8 cellular contexts compared by ENCODE assay signal in the genomic region with DNA sequence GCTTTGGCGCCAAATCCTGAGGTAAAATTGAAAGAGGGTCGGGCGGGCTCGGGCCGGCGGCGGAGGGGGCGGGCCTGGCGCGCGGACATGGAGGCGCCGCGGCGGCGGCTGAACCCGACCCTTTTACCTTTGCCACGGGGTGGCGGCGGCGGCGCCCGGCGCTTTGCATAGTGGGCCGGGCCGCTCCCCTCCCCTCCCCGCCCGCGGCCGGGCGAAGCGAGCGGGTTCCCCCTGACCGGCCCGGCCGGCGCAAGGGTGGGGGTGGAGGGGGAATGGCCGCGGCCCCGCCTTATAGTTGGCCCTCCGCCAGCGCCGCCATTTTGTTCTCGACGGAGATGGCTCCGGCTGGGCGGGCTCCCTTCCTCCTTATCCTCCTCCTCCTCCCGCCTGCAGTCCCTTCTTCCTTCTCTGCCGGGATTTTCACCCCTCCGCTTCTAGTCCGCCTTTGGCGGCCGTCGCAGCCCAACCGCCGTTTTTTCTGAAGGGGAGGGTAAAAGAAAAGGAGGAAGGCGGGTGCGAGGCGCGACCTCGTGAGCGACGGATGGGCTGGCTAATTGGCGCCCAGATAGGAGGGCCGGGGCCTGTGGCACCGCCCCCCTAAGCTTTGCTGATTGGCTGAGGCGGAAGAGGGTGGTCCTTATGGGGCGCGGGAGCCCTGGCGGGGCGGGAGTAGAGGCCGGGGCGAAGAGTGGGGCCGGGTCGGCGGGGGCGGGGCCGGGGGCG. TPM values are rescaled to one million over a fixed set of nuclear protein-coding genes. Genes with fewer than 3 reads are reported as not detected.
DNase-seq lines count a peak whose midpoint lies in the region; ATAC-seq, FAIRE-seq and TF ChIP-seq lines count a peak whose summit lies in the region.

No MANE protein-coding gene starts in this region.

- no peak overlapping the region for H3K23ac ChIP-seq in trophoblast cell (ENCODE audit: low read length)

- H2AK5ac ChIP-seq in trophoblast cell (ENCODE audit: low read length): peak overlapping the region; percentile 56

- no peak for TF ChIP-seq EP300 in transverse colon (IDR thresholded peaks at IDR 0.05; ENCODE audit: low read depth)

- H3K36me3 ChIP-seq in trophoblast cell (ENCODE audit: control insufficient read depth in 1 of 2, insufficient read depth in 2 of 2, low read length in 2 of 2): peaks cover 8 to 16% of the 10 kb centered on the region in 2 experiments
- H3K36me3 ChIP-seq in transverse colon: peaks cover 0 to 16% (median 5%) of the 10 kb centered on the region in 4 donors

- H3K14ac ChIP-seq in trophoblast cell (ENCODE audit: low read length): peak overlapping the region; percentile 96

- no peaks in the 10 kb centered on the region for H3K27me3 ChIP-seq in trophoblast cell (ENCODE audit: insufficient read depth, low read length)
- no peaks in the 10 kb centered on the region for H3K27me3 ChIP-seq in transverse colon

- peak; percentile 95 for DNase-seq in GM12892 (ENCODE audit: insufficient read length)
- peak; percentile 86 for DNase-seq in NCI-H1436 (lab: John Stamatoyannopoulos, UW)
- DNase-seq in SW480 (ENCODE audit: low spot score): peak; percentile 94
- peak; percentile 99 for DNase-seq in cardiac septum (ENCODE audit: low spot score)
- peak; percentile 92 to 97 for DNase-seq in trophoblast cell
- peak; percentile 98 for DNase-seq in transverse colon

- ATAC-seq in HG02840 (IDR thresholded peaks at IDR 0.05; ENCODE audit: low FRiP score, unreplicated experiment): peak; percentile 87

- TF ChIP-seq POLR2A in GM12892 (IDR thresholded peaks at IDR 0.05; ENCODE audit: low read depth, low read length) (peak; percentile 57; the same call in 1 of the 2 replicates), transverse colon (IDR thresholded peaks at IDR 0.05) (peak; percentile 45)

- H3K9me3 ChIP-seq in trophoblast cell (ENCODE audit: insufficient read depth, low read depth, low read length) (no peaks in the 10 kb centered on the region), transverse colon (no peaks in the 10 kb centered on the region)

- peak overlapping the region; percentile 80 for H3K4me3 ChIP-seq in trophoblast cell (ENCODE audit: low read depth, low read length)
- H3K4me3 ChIP-seq in transverse colon: peak overlapping the region; percentile 81 to 97 (median 89)

- H3K79me2 ChIP-seq in trophoblast cell (ENCODE audit: control insufficient read depth, insufficient read depth, low read length, poor library complexity): peaks cover 13% of the 10 kb centered on the region

- peak overlapping the region; percentile 98 for H3K9ac ChIP-seq in trophoblast cell (ENCODE audit: low read length)

- H4K91ac ChIP-seq in trophoblast cell (ENCODE audit: low read depth, low read length): peak overlapping the region; percentile 97

- H2BK120ac ChIP-seq in trophoblast cell (ENCODE audit: insufficient read depth, low read length, poor library complexity): peak overlapping the region; percentile 92

- FAIRE-seq in GM12892 (lab: Jason Lieb, UNC): peak; percentile 95

- H3K4ac ChIP-seq in trophoblast cell (ENCODE audit: low read depth, low read length): peak overlapping the region; percentile 80

- TF ChIP-seq CTCF in transverse colon (IDR thresholded peaks at IDR 0.05): no peak

- H3K4me1 ChIP-seq in trophoblast cell (ENCODE audit: control insufficient read depth in 1 of 2, insufficient read depth in 2 of 2, low read length in 2 of 2) (peaks cover 0 to 6% of the 10 kb centered on the region in 2 experiments), transverse colon (peaks cover 19 to 67% (median 31%) of the 10 kb centered on the region in 4 donors)

- H3K4me2 ChIP-seq in trophoblast cell (ENCODE audit: low read length): peak overlapping the region; percentile 93

- peak overlapping the region; percentile 89 for H3K27ac ChIP-seq in adipose tissue (ENCODE audit: low read depth, low read length)
- H3K27ac ChIP-seq in trophoblast cell (ENCODE audit: low read depth, low read length): peak overlapping the region; percentile 99
- H3K27ac ChIP-seq in transverse colon: peak overlapping the region; percentile 99 to 100 (median 99)

- 1% methylated on average over 40 to 79 of the region's 79 CpGs for WGBS in adipose tissue, 3 donors
- no CpG with 5 or more reads among the region's 79 CpGs for WGBS in trophoblast cell (ENCODE audit: extremely low coverage, insufficient coverage, insufficient read length)
- WGBS in transverse colon (ENCODE audit: low coverage in 1 of 2), 2 donors: 0% methylated on average over 69 of the region's 79 CpGs; no CpG with 5 or more reads in 1 of the 2 donors

- peak overlapping the region; percentile 99 for H2BK5ac ChIP-seq in trophoblast cell (ENCODE audit: low read depth, low read length, poor library complexity)

- H2BK12ac ChIP-seq in trophoblast cell (ENCODE audit: low read length): no peak overlapping the region

- peak overlapping the region; percentile 87 for H4K8ac ChIP-seq in trophoblast cell (ENCODE audit: low read depth, low read length)

- peaks cover 11% of the 10 kb centered on the region for H3K79me1 ChIP-seq in trophoblast cell (ENCODE audit: low read length)

- peak overlapping the region; percentile 37 for H2AFZ ChIP-seq in trophoblast cell (ENCODE audit: insufficient read depth, low read length, poor library complexity)

- intact Hi-C loops in cardiac septum (cut with DNase I): loop anchor here (2.0 to 5.0 kb wide), 2 partner anchors 44 to 117 kb away; partner anchors contain the start of gene MRPS25
- intact Hi-C loops in transverse colon (cut with DNase I; ENCODE audit: low total_unique reads): loop anchor here (10.0 kb wide), 1 partner anchor 117 kb away; the partner anchor contains the start of gene MRPS25

- in situ Hi-C loops in transverse colon (cut with MboI; ENCODE audit: low pct_ligation_motif_present in 1 of 4, low pct_unique_long_range_greater_than_20kb in 1 of 4, low sequenced_read_pairs in 3 of 4): no loop called here

- H4K12ac ChIP-seq in trophoblast cell (ENCODE audit: low read depth, low read length): peak overlapping the region; percentile 99

- H3K18ac ChIP-seq in trophoblast cell (ENCODE audit: low read length): peak overlapping the region; percentile 89

RNA-seq across cellular contexts. Expression of gene NR2C2, which starts 0.7 kb away (rescaled TPM):
- 16.0 TPM for polyA plus RNA-seq in GM12892 (2012; ENCODE audit: missing spikeins)
- 1 to 10 TPM; 4.8 to 7.9 (median 7.3) TPM for polyA plus RNA-seq in adipose tissue
- total RNA-seq in cardiac septum (32.7 TPM), transverse colon (10 to 100 TPM; 32.2 to 60.6 (median 47.8) TPM)
- 21.7 and 24.2 TPM in 2 replicates for polyA plus RNA-seq in trophoblast cell (2013)

Comparison
In these comparisons a context has a peak if more than half of its experiments do, and no peak if none do; other contexts are left out.
1. Peak in every context shown above with its lines: DNase-seq, ATAC-seq, H3K4me3 ChIP-seq and H3K27ac ChIP-seq.